ENCODE assay signal across 24 cellular contexts in the genomic region with DNA sequence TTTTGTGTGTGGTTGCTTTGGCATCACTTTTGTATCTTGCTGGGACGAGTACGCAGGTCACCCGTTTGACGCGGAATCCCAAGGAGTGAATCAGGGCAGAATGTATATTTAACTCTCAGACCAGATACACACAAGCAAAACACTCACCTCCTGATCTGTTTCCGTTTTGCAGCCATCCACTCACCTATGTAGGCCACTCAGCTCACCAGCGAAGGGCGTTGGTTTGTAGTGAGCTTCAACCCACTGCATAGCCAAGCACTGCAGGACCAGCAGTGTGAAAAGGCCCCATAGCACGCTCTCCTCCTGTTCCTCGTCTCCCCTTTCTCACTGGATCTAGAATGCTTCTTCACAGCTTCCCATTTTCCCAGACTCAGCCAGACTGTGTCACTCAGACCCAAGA.
"Had no signal": no experiment of that assay in that cellular context is flagged by ENCODE, and none has a peak within 500 bp of the region (broad histone marks: within the 10 kb centered on the region; RNA-seq: fewer than 3 reads in every experiment).

No MANE protein-coding gene starts in this region.

- H3K27me3 ChIP-seq: esophagus squamous epithelium, gastrocnemius medialis, heart left ventricle had no signal

- FAIRE-seq: colon, keratinocyte, urothelium cell line had no signal

- H3K27me3 Mint-ChIP-seq: activated B cell treated with CpG ODN at 0.5 μM for 24 hours; effector memory CD8-positive, alpha-beta T cell; progenitor cell of endocrine pancreas; stimulated activated naive B cell treated with anti-CD40 and anti-IgM and Interleukin-4, amounts not matched to agents 10 μg/mL and 1 μg/mL and 100 μg/mL, for 72 hours had no signal

- ATAC-seq: activated CD4-positive, alpha-beta T cell treated with anti-CD3 and anti-CD28 coated beads for 36 hours; activated T-cell treated with anti-CD3 and anti-CD28 coated beads, Interleukin-2, amount 50 U/mL, for 72 hours; effector memory CD8-positive, alpha-beta T cell; gastrocnemius medialis; left lobe of liver; lower lobe of right lung; naive thymus-derived CD8-positive, alpha-beta T cell; stimulated activated naive B cell treated with anti-CD40 and anti-IgM and Interleukin-4, amounts not matched to agents 10 μg/mL and 1 μg/mL and 100 μg/mL, for 72 hours had no signal

- H3K9me3 Mint-ChIP-seq: activated naive CD8-positive, alpha-beta T cell treated with anti-CD3 and anti-CD28 coated beads, Interleukin-2, amount 10 ng/mL, durations not matched to agents 7 days and 5 days had no signal

- H3K27ac Mint-ChIP-seq: activated B cell treated with CpG ODN at 0.5 μM for 24 hours; activated CD4-positive, alpha-beta T cell treated with anti-CD3 and anti-CD28 coated beads for 36 hours; activated naive CD4-positive, alpha-beta T cell treated with anti-CD3 and anti-CD28 coated beads for 36 hours; activated naive CD8-positive, alpha-beta T cell treated with anti-CD3 and anti-CD28 coated beads, Interleukin-2, amount 10 ng/mL, durations not matched to agents 7 days and 5 days; activated T-cell treated with anti-CD3 and anti-CD28 coated beads, Interleukin-2, amount 50 U/mL, for 72 hours; effector memory CD8-positive, alpha-beta T cell; naive thymus-derived CD8-positive, alpha-beta T cell; progenitor cell of endocrine pancreas; stimulated activated naive B cell treated with anti-CD40 and anti-IgM and Interleukin-4, amounts not matched to agents 10 μg/mL and 1 μg/mL and 100 μg/mL, for 72 hours had no signal

- DNase-seq: activated B cell treated with CpG ODN at 0.5 μM for 24 hours; activated CD4-positive, alpha-beta T cell treated with anti-CD3 and anti-CD28 coated beads for 36 hours; activated CD4-positive, alpha-beta T cell treated with anti-CD3 and anti-CD28 coated beads, Interleukin-2, amount 50 U/mL, for 48 hours; activated effector memory CD4-positive, alpha-beta T cell treated with Interleukin-2 at 50 U/mL for 16 hours; activated naive CD4-positive, alpha-beta T cell treated with anti-CD3 and anti-CD28 coated beads for 36 hours; activated naive CD8-positive, alpha-beta T cell treated with anti-CD3 and anti-CD28 coated beads, Interleukin-2, amount 10 ng/mL, durations not matched to agents 7 days and 5 days; activated T-cell treated with anti-CD3 and anti-CD28 coated beads, Interleukin-2, amount 50 U/mL, for 72 hours; amniotic stem cell; effector memory CD8-positive, alpha-beta T cell; esophagus squamous epithelium; gastrocnemius medialis; heart left ventricle; lower lobe of right lung; naive thymus-derived CD8-positive, alpha-beta T cell; retina; stimulated activated CD4-positive, alpha-beta T cell treated with anti-CD3 and anti-CD28 coated beads, Interleukin-2, amount 100 ng/mL, for 48 hours; stimulated activated CD8-positive, alpha-beta memory T cell treated with anti-CD3 and anti-CD28 coated beads, Interleukin-4, amount 100 ng/mL, for 48 hours; stimulated activated naive B cell treated with anti-CD40 and anti-IgM and Interleukin-4, amounts not matched to agents 10 μg/mL and 1 μg/mL and 100 μg/mL, for 72 hours; T-helper 9 cell had no signal

- H3K4me3 Mint-ChIP-seq: activated B cell treated with CpG ODN at 0.5 μM for 24 hours; activated CD4-positive, alpha-beta T cell treated with anti-CD3 and anti-CD28 coated beads for 36 hours; activated naive CD4-positive, alpha-beta T cell treated with anti-CD3 and anti-CD28 coated beads for 36 hours; activated naive CD8-positive, alpha-beta T cell treated with anti-CD3 and anti-CD28 coated beads, Interleukin-2, amount 10 ng/mL, durations not matched to agents 7 days and 5 days; activated T-cell treated with anti-CD3 and anti-CD28 coated beads, Interleukin-2, amount 50 U/mL, for 72 hours; effector memory CD8-positive, alpha-beta T cell; naive thymus-derived CD8-positive, alpha-beta T cell; stimulated activated naive B cell treated with anti-CD40 and anti-IgM and Interleukin-4, amounts not matched to agents 10 μg/mL and 1 μg/mL and 100 μg/mL, for 72 hours had no signal

- H3K4me1 Mint-ChIP-seq: activated CD4-positive, alpha-beta T cell treated with anti-CD3 and anti-CD28 coated beads for 36 hours; activated naive CD8-positive, alpha-beta T cell treated with anti-CD3 and anti-CD28 coated beads, Interleukin-2, amount 10 ng/mL, durations not matched to agents 7 days and 5 days; naive thymus-derived CD8-positive, alpha-beta T cell had no signal

- H3K27ac ChIP-seq: esophagus squamous epithelium, gastrocnemius medialis, heart left ventricle, lower lobe of right lung had no signal

- H3K4me3 ChIP-seq: esophagus squamous epithelium, gastrocnemius medialis, heart left ventricle, lower lobe of right lung had no signal

- H3K9me3 ChIP-seq: gastrocnemius medialis had no signal

- H3K36me3 Mint-ChIP-seq: activated naive CD8-positive, alpha-beta T cell treated with anti-CD3 and anti-CD28 coated beads, Interleukin-2, amount 10 ng/mL, durations not matched to agents 7 days and 5 days had no signal
